In the genomic region with DNA sequence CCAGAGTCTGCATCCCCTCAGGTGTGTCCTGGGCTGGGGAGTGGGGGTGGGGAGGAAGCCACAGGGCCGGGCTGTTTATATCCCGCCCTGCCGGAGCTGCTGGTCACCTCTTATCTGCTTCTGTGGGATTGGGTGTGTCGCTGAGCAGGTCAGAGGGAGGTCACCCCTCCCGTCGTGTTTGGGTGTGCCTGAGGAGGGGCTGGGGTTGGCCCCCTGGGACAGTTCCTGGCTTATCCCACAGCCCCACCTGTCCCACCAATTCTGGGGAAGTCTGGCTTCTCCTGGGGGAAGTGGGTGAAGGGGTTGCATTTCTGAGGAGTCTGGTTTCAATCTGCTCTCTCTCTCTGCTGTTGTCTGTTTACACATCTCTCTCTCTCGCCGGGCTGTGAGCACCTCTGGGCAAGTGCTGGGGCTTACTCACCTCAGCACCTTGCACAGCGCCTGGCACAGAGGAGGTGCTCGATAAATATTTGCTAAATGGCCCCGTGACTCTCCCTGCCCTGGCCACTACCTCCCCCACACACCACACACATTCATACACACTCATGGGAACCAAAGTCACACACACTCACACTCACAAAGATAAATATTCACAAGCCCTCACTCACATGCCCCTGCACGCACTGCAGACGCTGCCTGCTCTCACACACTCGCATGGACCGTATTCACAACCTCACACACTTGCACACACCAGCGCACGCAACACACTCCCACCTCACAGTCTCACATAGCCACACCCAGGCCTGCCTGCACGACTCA, we compare ENCODE assay signal across 9 cellular contexts. TPM values are rescaled to one million over a fixed set of nuclear protein-coding genes. Genes with fewer than 3 reads are reported as not detected.
DNase-seq lines count a peak whose midpoint lies in the region; ATAC-seq, FAIRE-seq and TF ChIP-seq lines count a peak whose summit lies in the region.
"Had no signal": no experiment of that assay in that cellular context is flagged by ENCODE, and none has a peak within 500 bp of the region (broad histone marks: within the 10 kb centered on the region; RNA-seq: fewer than 3 reads in every experiment).

No MANE protein-coding gene starts in this region.

- intact Hi-C loops in GM12878 (cut with micrococcal nuclease; ENCODE audit: unreplicated experiment) = no loop called here

- H3K4me2 ChIP-seq in GM12878 (ENCODE audit: control insufficient read depth, insufficient read depth) = no peak overlapping the region
- H3K4me2 ChIP-seq in mesendoderm (ENCODE audit: low read length) = no peak overlapping the region

- no peak overlapping the region for H2BK15ac ChIP-seq in mesendoderm (replicated peaks; ENCODE audit: low read depth)

- H4K8ac ChIP-seq in mesendoderm (ENCODE audit: low read depth, low read length) = no peak overlapping the region

- peak overlapping the region; percentile 88 for H2AK5ac ChIP-seq in mesendoderm (ENCODE audit: low read length)

- H3K4me1 ChIP-seq in GM12878 (ENCODE audit: control insufficient read depth, insufficient read depth, low read length) = no peaks in the 10 kb centered on the region
- H3K4me1 ChIP-seq in mesendoderm (ENCODE audit: control insufficient read depth, low read depth, low read length) = peaks cover 8% of the 10 kb centered on the region
- H3K4me1 ChIP-seq: psoas muscle had no signal

- ATAC-seq in GM12878 (peak; percentile 24), GM19452 (IDR thresholded peaks at IDR 0.05; ENCODE audit: unreplicated experiment) (no peak)

- H3K27me3 ChIP-seq in GM12878 (replicated peaks in 1 of 2; ENCODE audit: control insufficient read depth in 2 of 2, insufficient read depth in 2 of 2, low read length in 1 of 2) (peaks cover 0 to 2% of the 10 kb centered on the region in 2 experiments; a peak in 2 of 4 replicates), mesendoderm (ENCODE audit: insufficient read depth, low read length, poor library complexity) (no peaks in the 10 kb centered on the region)

- no peak overlapping the region for H3K9ac ChIP-seq in GM12878 (ENCODE audit: control insufficient read depth, insufficient read depth, low read length)
- H3K9ac ChIP-seq in mesendoderm (ENCODE audit: low read length) = peak overlapping the region; percentile 21

- H3K4ac ChIP-seq in mesendoderm (ENCODE audit: low read depth, low read length) = no peak overlapping the region

- POLR2A ChIA-PET in GM12878 (lab: Charles Lee) = no interaction called here

- H2BK5ac ChIP-seq in mesendoderm (ENCODE audit: low read length) = no peak overlapping the region

- H3K36me3 ChIP-seq in GM12878 (ENCODE audit: control insufficient read depth in 2 of 2, insufficient read depth in 2 of 2, low read length in 1 of 2) = no peaks in the 10 kb centered on the region
- H3K36me3 ChIP-seq in mesendoderm (ENCODE audit: control insufficient read depth, insufficient read depth, low read length) = no peaks in the 10 kb centered on the region

- no peak overlapping the region for H3K18ac ChIP-seq in mesendoderm (ENCODE audit: low read length)

- no peak for TF ChIP-seq POLR2A in GM12878 (IDR thresholded peaks at IDR 0.05; ENCODE audit: low read depth, low read length)

- TF ChIP-seq CTCF in GM12878 (IDR thresholded peaks at IDR 0.05 in 2 of 3, conservative IDR thresholded peaks at IDR 0.05 in 1 of 3; ENCODE audit: control insufficient read depth in 2 of 3, extremely low read depth in 1 of 3, insufficient read depth in 1 of 3, low read depth in 3 of 3, low read length in 3 of 3) = no peak

- BruUV-seq in GM12878 (replicated peaks; lab: Mats Ljungman, UMichigan) = no TSS peak

- H3K79me1 ChIP-seq in mesendoderm (ENCODE audit: low read length) = no peaks in the 10 kb centered on the region

- SMC1A ChIA-PET in GM12878 (lab: Charles Lee; ENCODE audit: uncharacterized antibody, unreplicated experiment) = no interaction called here

- TF ChIP-seq EP300 in GM12878 (IDR thresholded peaks at IDR 0.05; ENCODE audit: borderline replicate concordance in 1 of 2, control insufficient read depth in 1 of 2, low read depth in 2 of 2, low read length in 2 of 2) = no peak

- peak overlapping the region; percentile 94 for H3K23ac ChIP-seq in mesendoderm (ENCODE audit: low read length)

- no peak for FAIRE-seq in GM12878 (lab: Jason Lieb, UNC)

- H3K27ac ChIP-seq in GM12878 (ENCODE audit: control insufficient read depth, insufficient read depth) (no peak overlapping the region), mesendoderm (ENCODE audit: low read depth, low read length) (no peak overlapping the region)
- H3K27ac ChIP-seq: psoas muscle had no signal

- CTCF ChIA-PET in GM12878 (lab: Yijun Ruan, JAX) = interaction anchor here (1.1 kb wide), 1 partner anchor 101 kb away, joined by 3 read pairs; no protein-coding TSS in a partner anchor

- no peaks in the 10 kb centered on the region for H4K20me1 ChIP-seq in GM12878 (ENCODE audit: control insufficient read depth, insufficient read depth)

- DNase-seq in CMK (ENCODE audit: low read depth) = peak; percentile 22
- DNase-seq in NCI-H2029 treated with DMSO at 0.1 percent for 48 hours (lab: John Stamatoyannopoulos, UW) = peak; percentile 87
- DNase-seq in GM12878 (ENCODE audit: low read depth, low spot score) = no peak
- peak; percentile 43 for DNase-seq in mesendoderm
- no peak for DNase-seq in activated CD8-positive, alpha-beta memory T cell treated with anti-CD3 and anti-CD28 coated beads, Interleukin-2, amount 50 U/mL, for 4 hours
- DNase-seq in epidermal melanocyte (ENCODE audit: insufficient read length, low spot score) = no peak
- no peak for DNase-seq in NCI-H2227 (lab: John Stamatoyannopoulos, UW; ENCODE audit: unreplicated experiment)
- DNase-seq: psoas muscle had no signal

- RAD21 ChIA-PET in GM12878 (lab: Charles Lee; ENCODE audit: unreplicated experiment) = no interaction called here

- no peaks in the 10 kb centered on the region for H3K9me3 ChIP-seq in GM12878 (replicated peaks; ENCODE audit: control insufficient read depth, insufficient read depth, low read length)
- H3K9me3 ChIP-seq: psoas muscle had no signal

- H3K56ac ChIP-seq in mesendoderm (ENCODE audit: low read length) = peak overlapping the region; percentile 37

- WGBS in GM12878 (ENCODE audit: insufficient coverage, insufficient replicate concordance, low lambda C conversion rate, missing lambda C conversion rate) = 28% methylated on average over 15 of the region's 18 CpGs
- WGBS in mesendoderm (ENCODE audit: extremely low coverage, insufficient coverage, low lambda C conversion rate) = no CpG with 5 or more reads among the region's 18 CpGs

- H3K4me3 ChIP-seq in GM12878 = no peak overlapping the region
- H3K4me3 ChIP-seq in mesendoderm (ENCODE audit: low read length) = no peak overlapping the region
- H3K4me3 ChIP-seq: psoas muscle had no signal

- H2AFZ ChIP-seq in GM12878 (ENCODE audit: control insufficient read depth, low read depth, low read length) = no peak overlapping the region

- TF ChIP-seq RAD21 in GM12878 (IDR thresholded peaks at IDR 0.05; ENCODE audit: insufficient read depth, low read depth, low read length) = no peak

- no peak overlapping the region for H4K5ac ChIP-seq in mesendoderm (ENCODE audit: low read length)

- no peak overlapping the region for H2BK120ac ChIP-seq in mesendoderm (ENCODE audit: low read depth, low read length)

- in situ Hi-C loops in GM12878 (cut with MboI) = no loop called here

- H3K79me2 ChIP-seq in GM12878 (ENCODE audit: control insufficient read depth, insufficient read depth, low read length) (no peaks in the 10 kb centered on the region), mesendoderm (ENCODE audit: control insufficient read depth, insufficient read depth, low read length) (no peaks in the 10 kb centered on the region)

RNA-seq across cellular contexts. Expression of a gene that starts 8.3 kb away (rescaled TPM):
- total RNA-seq in GM12878 (2013; cell fraction: nucleolus; rRNA removed) = 1.4 and 1.7 TPM in 2 replicates
- total RNA-seq in GM12878 (2014; rRNA removed) = 0.40 and 0.93 TPM in 2 replicates
- 0.58 and 0.97 TPM in 2 replicates for total RNA-seq in GM12878 (2014; rRNA removed; fragmentation: Illumina TruSeq; extraction: Trizol)
- total RNA-seq in GM12878 (2021) = 1.1 and 2.4 TPM in 2 replicates
- 0.22 TPM for polyA plus RNA-seq in GM12878 (2011; ENCODE audit: low read depth)
- polyA plus RNA-seq in GM12878 (2011; rRNA removed) = 8.9 and 14.3 TPM in 2 replicates
- polyA plus RNA-seq in GM12878 (2011; cell fraction: cytosol; rRNA removed) = 19.5 and 23.0 TPM in 2 replicates
- polyA plus RNA-seq in GM12878 (2011; cell fraction: nucleus; rRNA removed) = 52.6 and 56.4 TPM in 2 replicates
- polyA plus RNA-seq in GM12878 (2012) = 0.22 and 0.52 TPM in 2 replicates
- 0.13 and 0.94 TPM in 2 replicates for polyA plus RNA-seq in GM12878 (2014; fragmentation: Illumina TruSeq; extraction: Trizol)
- under 1 TPM in 1 of 2 experiments, not detected in 1; 0.07 TPM for polyA plus RNA-seq in GM12878 (2014; fragmentation: Nextera tagmentation; extraction: Ambion mirVana)
- 0.68 and 1.1 TPM in 2 replicates for polyA plus RNA-seq in GM12878 (2014; rRNA removed)
- under 1 TPM; 0.12 to 0.39 TPM for polyA plus RNA-seq in GM12878 (2016; fragmentation: Nextera tagmentation; extraction: Ambion mirVana)
- polyA minus RNA-seq in GM12878 (2011; rRNA and poly(A)+ RNA removed) = 13.1 and 27.0 TPM in 2 replicates
- polyA minus RNA-seq in GM12878 (2011; cell fraction: cytosol; rRNA and poly(A)+ RNA removed) = 5.7 and 9.1 TPM in 2 replicates
- polyA minus RNA-seq in GM12878 (2011; cell fraction: nucleus; rRNA and poly(A)+ RNA removed) = 17.2 and 27.5 TPM in 2 replicates
- 5.0 TPM for polyA plus RNA-seq in mesendoderm (2013, experiment 1 of 2)
- polyA plus RNA-seq in mesendoderm (2013, experiment 2 of 2) = 5.0 TPM

RNA-seq across cellular contexts. Expression of a gene that starts 36.2 kb away (rescaled TPM):
- 27.9 and 30.7 TPM in 2 replicates for total RNA-seq in GM12878 (2013; cell fraction: nucleolus; rRNA removed)
- total RNA-seq in GM12878 (2014; rRNA removed) (38.1 and 38.5 TPM in 2 replicates), GM12878 (2014; rRNA removed; fragmentation: Illumina TruSeq; extraction: Trizol) (24.5 and 25.2 TPM in 2 replicates), GM12878 (2021) (45.6 and 47.7 TPM in 2 replicates)
- 24.7 TPM for polyA plus RNA-seq in GM12878 (2011; ENCODE audit: low read depth)
- polyA plus RNA-seq in GM12878 (2011; rRNA removed) (31.9 and 47.8 TPM in 2 replicates), GM12878 (2014; fragmentation: Illumina TruSeq; extraction: Trizol) (58.6 and 71.0 TPM in 2 replicates), GM12878 (2014; fragmentation: Nextera tagmentation; extraction: Ambion mirVana) (10 to 100 TPM; 18.3 to 21.6 TPM), GM12878 (2014; rRNA removed) (40.8 and 41.5 TPM in 2 replicates), GM12878 (2016; fragmentation: Nextera tagmentation; extraction: Ambion mirVana) (10 to 100 TPM; 62.8 to 68.2 TPM)
- 39.6 and 56.8 TPM in 2 replicates for polyA plus RNA-seq in GM12878 (2011; cell fraction: cytosol; rRNA removed)
- 41.7 and 51.7 TPM in 2 replicates for polyA plus RNA-seq in GM12878 (2011; cell fraction: nucleus; rRNA removed)
- polyA plus RNA-seq in GM12878 (2012) = 33.8 and 36.3 TPM in 2 replicates
- polyA minus RNA-seq in GM12878 (2011; rRNA and poly(A)+ RNA removed) = 32.0 and 39.9 TPM in 2 replicates
- 17.9 and 27.0 TPM in 2 replicates for polyA minus RNA-seq in GM12878 (2011; cell fraction: cytosol; rRNA and poly(A)+ RNA removed)
- polyA minus RNA-seq in GM12878 (2011; cell fraction: nucleus; rRNA and poly(A)+ RNA removed) = 8.7 and 11.4 TPM in 2 replicates
- 27.2 TPM for polyA plus RNA-seq in mesendoderm (2013, experiment 1 of 2)
- 27.8 TPM for polyA plus RNA-seq in mesendoderm (2013, experiment 2 of 2)

Comparison
In these comparisons a context has a peak if more than half of its experiments do, and no peak if none do; other contexts are left out.
1. DNase-seq: peak in CMK (single experiment), NCI-H2029 treated with DMSO at 0.1 percent for 48 hours (single experiment) and mesendoderm (single experiment); none in GM12878 (single experiment), activated CD8-positive, alpha-beta memory T cell treated with anti-CD3 and anti-CD28 coated beads, Interleukin-2, amount 50 U/mL, for 4 hours (single experiment), epidermal melanocyte (single experiment) and NCI-H2227 (single experiment).